ENCODE assay signal across 8 cellular contexts in the genomic region with DNA sequence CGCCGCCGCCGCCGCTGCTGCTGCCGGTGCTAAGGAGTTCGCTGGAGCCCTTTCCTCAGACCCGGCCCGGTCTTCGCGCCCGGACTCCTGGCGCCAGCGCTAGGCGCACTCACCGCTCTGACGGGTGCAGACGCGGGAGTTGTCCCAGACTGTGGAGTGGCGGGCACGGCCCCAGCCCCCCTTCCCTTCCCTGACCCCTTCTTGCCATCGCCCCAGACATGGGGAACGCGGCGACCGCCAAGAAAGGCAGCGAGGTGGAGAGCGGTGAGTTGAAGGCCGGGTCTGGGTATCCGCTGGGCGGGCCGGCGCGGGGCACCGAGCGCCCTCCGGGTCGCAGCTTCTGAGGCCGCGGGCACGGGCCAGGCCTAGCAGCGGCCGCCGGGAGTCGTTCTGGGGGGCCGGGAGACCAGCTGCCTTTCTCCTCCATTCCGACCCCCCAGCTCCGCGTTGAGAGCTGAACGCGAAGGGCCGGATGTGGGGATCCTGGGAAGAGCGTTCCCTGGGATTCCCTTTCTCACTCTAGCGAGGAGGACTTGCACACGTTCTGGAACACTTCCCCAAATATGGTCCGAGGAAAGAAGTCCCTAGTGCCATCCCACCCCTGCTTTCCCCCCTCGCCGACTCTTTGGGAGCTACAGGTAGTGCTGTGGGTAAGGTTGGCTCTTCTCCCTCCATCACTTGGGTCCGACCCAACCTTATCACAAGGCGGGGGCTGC.
A peak's percentile ranks its signal among the peaks of the same experiment; 100 is the strongest.
DNase-seq lines count a peak whose midpoint lies in the region; ATAC-seq and TF ChIP-seq lines count a peak whose summit lies in the region.

No MANE protein-coding gene starts in this region.

- TF ChIP-seq CTCF in GM10266 (IDR thresholded peaks at IDR 0.05; ENCODE audit: control insufficient read depth, insufficient read depth, low read depth, missing control alignments): no peak

- H3K4me1 ChIP-seq in ACC112 (ENCODE audit: control insufficient read depth, insufficient read depth, low read length, unreplicated experiment): peaks cover 22% of the 10 kb centered on the region
- H3K4me1 ChIP-seq in iPS DF 6.9 (ENCODE audit: control insufficient read depth, insufficient read depth, low read length): peaks cover 1% of the 10 kb centered on the region; the same call in 1 of the 2 replicates

- H3K4me3 ChIP-seq in ACC112 (ENCODE audit: low read depth, low read length): peak overlapping the region; percentile 97
- H3K4me3 ChIP-seq in iPS DF 6.9 (ENCODE audit: low read length): peak overlapping the region; percentile 97

- DNase-seq in GM10266 (ENCODE audit: extremely low spot score) (peak; percentile 31), NCI-H146 (lab: John Stamatoyannopoulos, UW) (peak; percentile 75), iPS DF 6.9 (ENCODE audit: low read depth, low spot score) (no peak), retina (peak; percentile 91), CD1c-positive myeloid dendritic cell (ENCODE audit: extremely low spot score) (no peak)

- no CpG with 5 or more reads among the region's 60 CpGs for WGBS in iPS DF 6.9 (ENCODE audit: insufficient coverage, insufficient read length)

- H3K27ac ChIP-seq in ACC112 (ENCODE audit: low read depth, low read length) (peak overlapping the region; percentile 5; the same call in 1 of the 2 replicates), angular gyrus (ENCODE audit: low read depth, low read length) (peak overlapping the region; percentile 89), iPS DF 6.9 (ENCODE audit: low read length) (no peak overlapping the region)

- ATAC-seq in HG02588 (IDR thresholded peaks at IDR 0.05; ENCODE audit: unreplicated experiment): peak; percentile 36

- H3K27me3 ChIP-seq in ACC112 (ENCODE audit: insufficient read depth, low read length): no peaks in the 10 kb centered on the region
- no peaks in the 10 kb centered on the region for H3K27me3 ChIP-seq in iPS DF 6.9 (ENCODE audit: control insufficient read depth, insufficient read depth, low read length)

- no peaks in the 10 kb centered on the region for H3K36me3 ChIP-seq in ACC112 (ENCODE audit: insufficient read depth, low read length)
- H3K36me3 ChIP-seq in iPS DF 6.9 (ENCODE audit: control insufficient read depth, insufficient read depth, low read length): no peaks in the 10 kb centered on the region; the same call in 1 of the 2 replicates

- H2AFZ ChIP-seq in ACC112 (ENCODE audit: low read length, unreplicated experiment): peak overlapping the region; percentile 98

- peaks cover 20% of the 10 kb centered on the region for H3K79me2 ChIP-seq in ACC112 (ENCODE audit: control insufficient read depth, insufficient read depth, low read length, unreplicated experiment)

- no peaks in the 10 kb centered on the region for H3K9me3 ChIP-seq in iPS DF 6.9 (ENCODE audit: control insufficient read depth, insufficient read depth, low read length)

Comparison
In these comparisons a context has a peak if more than half of its experiments do, and no peak if none do; other contexts are left out.
1. DNase-seq: peak in GM10266 (single experiment), NCI-H146 (single experiment) and retina (single experiment); none in iPS DF 6.9 (single experiment) and CD1c-positive myeloid dendritic cell (single experiment).